In genomic region chr13:36681894-36682624, GRCh38 we compare ENCODE assay signal across 16 cellular contexts. TPM values are rescaled to one million over a fixed set of nuclear protein-coding genes. Genes with fewer than 3 reads are reported as not detected.
DNase-seq lines count a peak whose midpoint lies in the region; ATAC-seq and TF ChIP-seq lines count a peak whose summit lies in the region.
"Had no signal": no experiment of that assay in that cellular context is flagged by ENCODE, and none has a peak within 500 bp of the region (broad histone marks: within the 10 kb centered on the region; RNA-seq: fewer than 3 reads in every experiment).

No MANE protein-coding gene starts in this region.

- H3K4me3 ChIP-seq in left lung, result no peak overlapping the region
- no peak overlapping the region for H3K4me3 ChIP-seq in uterus
- no peak overlapping the region for H3K4me3 ChIP-seq in PC-9
- no peak overlapping the region for H3K4me3 ChIP-seq in SK-N-SH (ENCODE audit: low read depth in 2 of 2, low read length in 1 of 2)

- ATAC-seq in left lung (peak; percentile 21), HG02571 (IDR thresholded peaks at IDR 0.05; ENCODE audit: unreplicated experiment) (no peak)

- intact Hi-C loops in left lung (cut with DNase I), result no loop called here
- intact Hi-C loops in uterus (cut with DNase I; ENCODE audit: low total_unique reads), result no loop called here
- intact Hi-C loops in PC-9 (cut with micrococcal nuclease; ENCODE audit: unreplicated experiment), result no loop called here

- H3K27ac ChIP-seq in left lung (no peak overlapping the region), uterus (peak overlapping the region; percentile 75 to 79), PC-9 (no peak overlapping the region), SK-N-SH (ENCODE audit: low read depth in 2 of 2, low read length in 1 of 2) (no peak overlapping the region)
- H3K27ac ChIP-seq: C4-2B, HL-60 had no signal

- no peaks in the 10 kb centered on the region for H3F3A ChIP-seq in PC-9 (ENCODE audit: insufficient read depth, low read depth)
- no peaks in the 10 kb centered on the region for H3F3A ChIP-seq in SK-N-SH (replicated peaks; ENCODE audit: insufficient read depth)

- TF ChIP-seq EP300 in Ishikawa (IDR thresholded peaks at IDR 0.05; ENCODE audit: borderline replicate concordance) (no peak), SK-N-SH (IDR thresholded peaks at IDR 0.05; ENCODE audit: borderline replicate concordance in 1 of 2, low read depth in 1 of 2, low read length in 1 of 2) (no peak)

- no peak overlapping the region for H2AFZ ChIP-seq in PC-9
- H2AFZ ChIP-seq in SK-N-SH (ENCODE audit: low read depth), result no peak overlapping the region

- H3K79me2 ChIP-seq in PC-9 (ENCODE audit: low read depth) (no peaks in the 10 kb centered on the region), SK-N-SH (ENCODE audit: insufficient read depth) (no peaks in the 10 kb centered on the region)

- H3K36me3 ChIP-seq in left lung (no peaks in the 10 kb centered on the region), uterus (no peaks in the 10 kb centered on the region), PC-9 (ENCODE audit: low read depth) (no peaks in the 10 kb centered on the region), SK-N-SH (replicated peaks in 1 of 2; ENCODE audit: control insufficient read depth in 1 of 2, insufficient read depth in 2 of 2, low read length in 1 of 2) (no peaks in the 10 kb centered on the region)
- H3K36me3 ChIP-seq: BE2C had no signal

- H3K9me3 ChIP-seq in left lung (no peaks in the 10 kb centered on the region), uterus (no peaks in the 10 kb centered on the region), PC-9 (ENCODE audit: insufficient read depth, low read depth) (no peaks in the 10 kb centered on the region), SK-N-SH (no peaks in the 10 kb centered on the region)
- H3K9me3 ChIP-seq: BE2C had no signal

- POLR2A ChIA-PET in PC-9 (lab: Charles Lee; ENCODE audit: unreplicated experiment), result no interaction called here
- POLR2A ChIA-PET in SK-N-SH (lab: Yijun Ruan, JAX), result no interaction called here

- no peaks in the 10 kb centered on the region for H4K20me1 ChIP-seq in PC-9 (ENCODE audit: insufficient read depth)
- H4K20me1 ChIP-seq in SK-N-SH (ENCODE audit: insufficient read depth), result no peaks in the 10 kb centered on the region

- H3K4me2 ChIP-seq in PC-9 (no peak overlapping the region), SK-N-SH (no peak overlapping the region)

- no peak for TF ChIP-seq POLR2A in uterus (IDR thresholded peaks at IDR 0.05)

- no peak for TF ChIP-seq CTCF in left lung (IDR thresholded peaks at IDR 0.05)
- TF ChIP-seq CTCF in uterus (IDR thresholded peaks at IDR 0.05), result no peak
- no peak for TF ChIP-seq CTCF in PC-9 (conservative IDR thresholded peaks at IDR 0.05)
- TF ChIP-seq CTCF in SK-N-SH (IDR thresholded peaks at IDR 0.05), result no peak

- BruUV-seq in PC-9 (replicated peaks; lab: Mats Ljungman, UMichigan), result no TSS peak

- CTCF ChIA-PET in PC-9 (lab: Charles Lee) (interaction anchor here (0.6 kb wide), 1 partner anchor 414 kb away, joined by 3 read pairs; no protein-coding TSS in a partner anchor), SK-N-SH (lab: Yijun Ruan, JAX) (interaction anchor here (1.9 kb wide), 1 partner anchor 54 kb away, joined by 5 read pairs; no protein-coding TSS in a partner anchor)

- H3K27me3 ChIP-seq in left lung, result no peaks in the 10 kb centered on the region
- H3K27me3 ChIP-seq in uterus, result no peaks in the 10 kb centered on the region
- no peaks in the 10 kb centered on the region for H3K27me3 ChIP-seq in PC-9 (ENCODE audit: insufficient read depth, low read depth)
- H3K27me3 ChIP-seq in SK-N-SH (ENCODE audit: insufficient read depth), result no peaks in the 10 kb centered on the region; the same call in 1 of the 2 replicates

- TF ChIP-seq RAD21 in Ishikawa (IDR thresholded peaks at IDR 0.05; ENCODE audit: low read depth) (no peak), SK-N-SH (IDR thresholded peaks at IDR 0.05; ENCODE audit: low read length) (no peak)

- H3K4me1 ChIP-seq in left lung (no peaks in the 10 kb centered on the region), uterus (no peaks in the 10 kb centered on the region), PC-9 (replicated peaks; ENCODE audit: insufficient read depth) (no peaks in the 10 kb centered on the region), SK-N-SH (ENCODE audit: control insufficient read depth in 1 of 2, insufficient read depth in 2 of 2, low read depth in 1 of 2, low read length in 1 of 2) (peaks cover 0 to 7% of the 10 kb centered on the region in 2 experiments; a peak in 1 of 4 replicates)
- H3K4me1 ChIP-seq: BE2C had no signal

- no peak overlapping the region for H3K9ac ChIP-seq in SK-N-SH

- H3K9me2 ChIP-seq in PC-9 (ENCODE audit: insufficient read depth) (no peaks in the 10 kb centered on the region), SK-N-SH (no peaks in the 10 kb centered on the region)

- DNase-seq in DMS79 (lab: John Stamatoyannopoulos, UW), result peak; percentile 74
- no peak for DNase-seq in left lung
- DNase-seq in uterus, result no peak
- no peak for DNase-seq in PC-9
- no peak for DNase-seq in SK-N-SH
- DNase-seq: BE2C; CD4-positive, alpha-beta memory T cell; DMS153; GF-D8; H9; KBM-7 had no signal

TF ChIP-seq in Ishikawa, 13 proteins besides CTCF, POLR2A, EP300 and RAD21:
- no peak for TF ChIP-seq FOXM1 (IDR thresholded peaks at IDR 0.05; ENCODE audit: borderline replicate concordance, low read depth)
- peak; percentile 59 for TF ChIP-seq TEAD4 (IDR thresholded peaks at IDR 0.05)
- TF ChIP-seq CREB1 (IDR thresholded peaks at IDR 0.05; ENCODE audit: low read depth), result no peak

TF ChIP-seq in SK-N-SH, 30 proteins besides CTCF, POLR2A, EP300 and RAD21:
- TF ChIP-seq NRF1 (IDR thresholded peaks at IDR 0.05; ENCODE audit: low read depth, low read length) (no peak), GATA2 (CRISPR knock-in tag; IDR thresholded peaks at IDR 0.05) (no peak), SMC3 (IDR thresholded peaks at IDR 0.05; ENCODE audit: low read depth, low read length) (no peak), JUND (IDR thresholded peaks at IDR 0.05) (no peak), GABPA (IDR thresholded peaks at IDR 0.05; ENCODE audit: low read depth) (no peak)
- TF ChIP-seq, protein P1, sequence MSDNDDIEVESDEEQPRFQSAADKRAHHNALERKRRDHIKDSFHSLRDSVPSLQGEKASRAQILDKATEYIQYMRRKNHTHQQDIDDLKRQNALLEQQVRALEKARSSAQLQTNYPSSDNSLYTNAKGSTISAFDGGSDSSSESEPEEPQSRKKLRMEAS (IDR thresholded peaks at IDR 0.05; ENCODE audit: low read depth), result no peak
- TF ChIP-seq, protein P2, sequence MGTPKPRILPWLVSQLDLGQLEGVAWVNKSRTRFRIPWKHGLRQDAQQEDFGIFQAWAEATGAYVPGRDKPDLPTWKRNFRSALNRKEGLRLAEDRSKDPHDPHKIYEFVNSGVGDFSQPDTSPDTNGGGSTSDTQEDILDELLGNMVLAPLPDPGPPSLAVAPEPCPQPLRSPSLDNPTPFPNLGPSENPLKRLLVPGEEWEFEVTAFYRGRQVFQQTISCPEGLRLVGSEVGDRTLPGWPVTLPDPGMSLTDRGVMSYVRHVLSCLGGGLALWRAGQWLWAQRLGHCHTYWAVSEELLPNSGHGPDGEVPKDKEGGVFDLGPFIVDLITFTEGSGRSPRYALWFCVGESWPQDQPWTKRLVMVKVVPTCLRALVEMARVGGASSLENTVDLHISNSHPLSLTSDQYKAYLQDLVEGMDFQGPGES (IDR thresholded peaks at IDR 0.05; ENCODE audit: low read depth, low read length), result no peak

RNA-seq across cellular contexts. Expression of gene SERTM1, which starts 8.2 kb away (rescaled TPM):
- total RNA-seq in left lung (1 to 10 TPM in 1 of 2 donors, under 1 TPM in 1; 0.67 to 2.4 TPM), uterus (10 to 100 TPM in 3 of 4 donors, 1 to 10 TPM in 1; 3.1 to 54.1 (median 33.0) TPM), PC-9 (2021) (not detected in 2 replicates)
- polyA plus RNA-seq in SK-N-SH (2012; rRNA removed), result 0.05 and 0.06 TPM in 2 replicates
- polyA plus RNA-seq in SK-N-SH (2012; cell fraction: cytosol; rRNA removed), result 0.03 and 0.05 TPM in 2 replicates
- polyA plus RNA-seq in SK-N-SH (2012; cell fraction: nucleus; rRNA removed), result 0.04 TPM in 2 replicates
- total RNA-seq: CD4-positive, alpha-beta memory T cell had no signal
- polyA plus RNA-seq: AG04450; CD4-positive, alpha-beta memory T cell had no signal

Comparison
In these comparisons a context has a peak if more than half of its experiments do, and no peak if none do; other contexts are left out.
1. H3K27ac ChIP-seq: peak in uterus (2 of 2); none in left lung (0 of 2), PC-9 (single experiment) and SK-N-SH (0 of 2).